Comparison of ENCODE assay signal across 17 cellular contexts in genomic region chr4:88467392-88467791, GRCh38. TPM values are rescaled to one million over a fixed set of nuclear protein-coding genes. Genes with fewer than 3 reads are reported as not detected.
DNase-seq lines count a peak whose midpoint lies in the region; ATAC-seq, FAIRE-seq and TF ChIP-seq lines count a peak whose summit lies in the region.
"Had no signal": no experiment of that assay in that cellular context is flagged by ENCODE, and none has a peak within 500 bp of the region (broad histone marks: within the 10 kb centered on the region; RNA-seq: fewer than 3 reads in every experiment).

No MANE protein-coding gene starts in this region.

- no peak overlapping the region for H3K9ac ChIP-seq in GM12878 (ENCODE audit: control insufficient read depth, insufficient read depth, low read length)
- H3K9ac ChIP-seq: BLaER1 had no signal

- no peaks in the 10 kb centered on the region for H3K4me1 ChIP-seq in HEK293 (ENCODE audit: control insufficient read depth, insufficient read depth, low read length)
- 0 out of 2 replicates have a peak, but pooled peaks cover under 1% of the 10 kb centered on the region for H3K4me1 ChIP-seq in GM12878 (ENCODE audit: control insufficient read depth, insufficient read depth, low read length)
- no peaks in the 10 kb centered on the region for H3K4me1 ChIP-seq in right atrium auricular region
- H3K4me1 ChIP-seq: BLaER1 had no signal

- peak; percentile 51 for ATAC-seq in activated CD4-positive, alpha-beta T cell treated with anti-CD3 and anti-CD28 coated beads for 36 hours
- peak; percentile 16; the same call in 2 of the 3 replicates for ATAC-seq in GM12878

- peaks cover 3 to 77% of the 10 kb centered on the region in 2 experiments for H3K36me3 ChIP-seq in HEK293 (ENCODE audit: control insufficient read depth in 2 of 2, insufficient read depth in 1 of 2, low read length in 2 of 2)
- peaks cover 0 to 54% of the 10 kb centered on the region in 2 experiments; a peak in 2 of 4 replicates for H3K36me3 ChIP-seq in GM12878 (ENCODE audit: control insufficient read depth in 2 of 2, insufficient read depth in 2 of 2, low read length in 1 of 2)
- H3K36me3 ChIP-seq in right atrium auricular region: peaks cover 6% of the 10 kb centered on the region

- no peak for TF ChIP-seq EP300 in GM12878 (IDR thresholded peaks at IDR 0.05; ENCODE audit: borderline replicate concordance in 1 of 2, control insufficient read depth in 1 of 2, low read depth in 2 of 2, low read length in 2 of 2)

- intact Hi-C loops in activated CD4-positive, alpha-beta T cell treated with anti-CD3 and anti-CD28 coated beads for 36 hours (cut with DNase I, micrococcal nuclease): no loop called here
- intact Hi-C loops in GM12878 (cut with micrococcal nuclease; ENCODE audit: unreplicated experiment): no loop called here

- H3K9me3 ChIP-seq in HEK293 (ENCODE audit: control insufficient read depth, insufficient read depth, low read depth, low read length) (no peaks in the 10 kb centered on the region), GM12878 (replicated peaks; ENCODE audit: control insufficient read depth, insufficient read depth, low read length) (no peaks in the 10 kb centered on the region), right atrium auricular region (no peaks in the 10 kb centered on the region)
- H3K9me3 ChIP-seq: BLaER1 had no signal

- CTCF ChIA-PET in activated CD4-positive, alpha-beta T cell treated with anti-CD3 and anti-CD28 coated beads for 36 hours (lab: Charles Lee): interaction anchor here (1.2 to 1.5 kb wide), 2 partner anchors 10 to 248 kb away, joined by 3 read pairs; partner anchors contain the start of gene HERC5
- CTCF ChIA-PET in HEK293 (lab: Yijun Ruan, JAX) (no interaction called here), GM12878 (lab: Yijun Ruan, JAX) (interaction anchor here (0.5 to 1.6 kb wide), 4 partner anchors 48 to 179 kb away, joined by 3 to 4 read pairs (median 4); partner anchors contain the start of gene HERC6)

- no peaks in the 10 kb centered on the region for H3K27me3 Mint-ChIP-seq in activated CD4-positive, alpha-beta T cell treated with anti-CD3 and anti-CD28 coated beads for 36 hours
- H3K27me3 Mint-ChIP-seq: CD4-positive, alpha-beta memory T cell had no signal

- H4K20me1 ChIP-seq in GM12878 (ENCODE audit: control insufficient read depth, insufficient read depth): no peaks in the 10 kb centered on the region
- H4K20me1 ChIP-seq: BLaER1 had no signal

- H3K4me3 ChIP-seq in HEK293 (ENCODE audit: low read depth, low read length): no peak overlapping the region
- H3K4me3 ChIP-seq in GM12878: no peak overlapping the region
- no peak overlapping the region for H3K4me3 ChIP-seq in right atrium auricular region
- H3K4me3 ChIP-seq: BLaER1 had no signal

- no peak overlapping the region for H3K4me2 ChIP-seq in GM12878 (ENCODE audit: control insufficient read depth, insufficient read depth)
- H3K4me2 ChIP-seq: BLaER1 had no signal

- SMC1A ChIA-PET in GM12878 (lab: Charles Lee; ENCODE audit: uncharacterized antibody, unreplicated experiment): interaction anchor here (0.9 to 1.3 kb wide), 2 partner anchors 10 kb away, joined by 3 read pairs; no protein-coding TSS in a partner anchor

- H3K27ac Mint-ChIP-seq in activated CD4-positive, alpha-beta T cell treated with anti-CD3 and anti-CD28 coated beads for 36 hours: no peak overlapping the region
- H3K27ac Mint-ChIP-seq: CD14-positive monocyte; CD4-positive, alpha-beta memory T cell; H9 had no signal

- no peak for DNase-seq in activated CD4-positive, alpha-beta T cell treated with anti-CD3 and anti-CD28 coated beads for 36 hours
- no peak for DNase-seq in activated CD4-positive, alpha-beta T cell treated with anti-CD3 and anti-CD28 coated beads for 48 hours
- no peak for DNase-seq in GM12878 (ENCODE audit: low read depth, low spot score)
- no peak for DNase-seq in foreskin melanocyte
- no peak for DNase-seq in right atrium auricular region (ENCODE audit: low spot score)
- DNase-seq in NCI-H187 (lab: John Stamatoyannopoulos, UW): no peak
- DNase-seq: 8988T; CD4-positive, alpha-beta memory T cell; DMS153; DMS79; GF-D8; H9 had no signal

- in situ Hi-C loops in GM12878 (cut with MboI): no loop called here

- H3K27ac ChIP-seq in HEK293 (ENCODE audit: extremely low read depth, low read depth, low read length) (no peak overlapping the region), GM12878 (ENCODE audit: control insufficient read depth, insufficient read depth) (no peak overlapping the region), right atrium auricular region (no peak overlapping the region)
- H3K27ac ChIP-seq: BLaER1 had no signal

- POLR2A ChIA-PET in activated CD4-positive, alpha-beta T cell treated with anti-CD3 and anti-CD28 coated beads for 36 hours (lab: Charles Lee): interaction anchor here (0.6 to 1.7 kb wide), 2 partner anchors 10 to 34 kb away, joined by 3 to 4 read pairs; partner anchors contain the start of gene HERC5
- POLR2A ChIA-PET in HEK293 (lab: Yijun Ruan, JAX) (no interaction called here), GM12878 (lab: Charles Lee) (interaction anchor here (0.5 to 1.6 kb wide), 3 partner anchors 18 to 97 kb away, joined by 3 read pairs; partner anchors contain the start of gene PYURF)

- no peak for TF ChIP-seq CTCF in HEK293 (tag by site-specific recombination; IDR thresholded peaks at IDR 0.05)
- no peak for TF ChIP-seq CTCF in GM12878 (IDR thresholded peaks at IDR 0.05 in 2 of 3, conservative IDR thresholded peaks at IDR 0.05 in 1 of 3; ENCODE audit: control insufficient read depth in 2 of 3, extremely low read depth in 1 of 3, insufficient read depth in 1 of 3, low read depth in 3 of 3, low read length in 3 of 3)
- no peak for TF ChIP-seq CTCF in right atrium auricular region (IDR thresholded peaks at IDR 0.05)

- no peak for TF ChIP-seq RAD21 in GM12878 (IDR thresholded peaks at IDR 0.05; ENCODE audit: insufficient read depth, low read depth, low read length)

- peaks cover 11% of the 10 kb centered on the region for H3K4me1 Mint-ChIP-seq in activated CD4-positive, alpha-beta T cell treated with anti-CD3 and anti-CD28 coated beads for 36 hours
- H3K4me1 Mint-ChIP-seq: CD14-positive monocyte had no signal

- peaks cover 35% of the 10 kb centered on the region for H3K36me3 Mint-ChIP-seq in activated CD4-positive, alpha-beta T cell treated with anti-CD3 and anti-CD28 coated beads for 36 hours (ENCODE audit: low read depth)

- no peak for TF ChIP-seq POLR2A in GM12878 (IDR thresholded peaks at IDR 0.05; ENCODE audit: low read depth, low read length)

- H3K27me3 ChIP-seq in GM12878 (replicated peaks in 1 of 2; ENCODE audit: control insufficient read depth in 2 of 2, insufficient read depth in 2 of 2, low read length in 1 of 2) (no peaks in the 10 kb centered on the region), right atrium auricular region (no peaks in the 10 kb centered on the region)
- H3K27me3 ChIP-seq: BLaER1 had no signal

- H3K79me2 ChIP-seq in GM12878 (ENCODE audit: control insufficient read depth, insufficient read depth, low read length): no peaks in the 10 kb centered on the region

- no peaks in the 10 kb centered on the region for H3K9me3 Mint-ChIP-seq in activated CD4-positive, alpha-beta T cell treated with anti-CD3 and anti-CD28 coated beads for 36 hours (ENCODE audit: low read depth)
- H3K9me3 Mint-ChIP-seq: CD4-positive, alpha-beta memory T cell; H9 had no signal

- RAD21 ChIA-PET in GM12878 (lab: Charles Lee; ENCODE audit: unreplicated experiment): interaction anchor here (0.7 kb wide), 1 partner anchor 11 kb away, joined by 3 read pairs; no protein-coding TSS in a partner anchor

- WGBS in GM12878 (ENCODE audit: insufficient coverage, insufficient replicate concordance, low lambda C conversion rate, missing lambda C conversion rate): 49% methylated on average over 2 of the region's 2 CpGs

- no peak for FAIRE-seq in GM12878 (lab: Jason Lieb, UNC)
- FAIRE-seq: GM19239, H1 had no signal

- H3K4me3 Mint-ChIP-seq in activated CD4-positive, alpha-beta T cell treated with anti-CD3 and anti-CD28 coated beads for 36 hours: no peak overlapping the region
- H3K4me3 Mint-ChIP-seq: CD14-positive monocyte; CD4-positive, alpha-beta memory T cell; H9 had no signal

- BruUV-seq in GM12878 (replicated peaks; lab: Mats Ljungman, UMichigan): no TSS peak

- no peak overlapping the region for H2AFZ ChIP-seq in GM12878 (ENCODE audit: control insufficient read depth, low read depth, low read length)

RNA-seq across cellular contexts. Expression of gene HERC5, which starts 10.5 kb away (rescaled TPM):
- total RNA-seq in activated CD4-positive, alpha-beta T cell treated with anti-CD3 and anti-CD28 coated beads for 36 hours: 10 to 100 TPM; 21.1 TPM
- 30.6 and 33.0 TPM in 2 replicates for total RNA-seq in GM12878 (2013; cell fraction: nucleolus; rRNA removed)
- total RNA-seq in GM12878 (2014; rRNA removed) (25.5 and 33.6 TPM in 2 replicates), GM12878 (2014; rRNA removed; fragmentation: Illumina TruSeq; extraction: Trizol) (32.6 and 34.7 TPM in 2 replicates), GM12878 (2021) (20.0 and 22.5 TPM in 2 replicates), right atrium auricular region (1 to 10 TPM; 1.6 to 2.3 TPM)
- polyA plus RNA-seq in GM12878 (2011; ENCODE audit: low read depth): 10.3 TPM
- polyA plus RNA-seq in GM12878 (2011; rRNA removed) (60.7 and 110 TPM in 2 replicates), GM12878 (2014; fragmentation: Illumina TruSeq; extraction: Trizol) (28.6 and 38.1 TPM in 2 replicates), GM12878 (2014; fragmentation: Nextera tagmentation; extraction: Ambion mirVana) (10 to 100 TPM; 12.5 to 18.6 TPM), GM12878 (2014; rRNA removed) (14.7 and 19.2 TPM in 2 replicates), GM12878 (2016; fragmentation: Nextera tagmentation; extraction: Ambion mirVana) (10 to 100 TPM; 24.7 to 27.9 TPM)
- 21.4 and 22.0 TPM in 2 replicates for polyA plus RNA-seq in GM12878 (2011; cell fraction: cytosol; rRNA removed)
- 37.7 and 40.5 TPM in 2 replicates for polyA plus RNA-seq in GM12878 (2011; cell fraction: nucleus; rRNA removed)
- polyA plus RNA-seq in GM12878 (2012): 15.9 and 20.5 TPM in 2 replicates
- 52.0 and 56.8 TPM in 2 replicates for polyA minus RNA-seq in GM12878 (2011; rRNA and poly(A)+ RNA removed)
- 18.5 and 23.0 TPM in 2 replicates for polyA minus RNA-seq in GM12878 (2011; cell fraction: cytosol; rRNA and poly(A)+ RNA removed)
- polyA minus RNA-seq in GM12878 (2011; cell fraction: nucleus; rRNA and poly(A)+ RNA removed): 24.9 and 38.4 TPM in 2 replicates

RNA-seq across cellular contexts. Expression of gene PYURF, which starts 56.2 kb away (rescaled TPM):
- total RNA-seq in activated CD4-positive, alpha-beta T cell treated with anti-CD3 and anti-CD28 coated beads for 36 hours: 10 to 100 TPM; 27.3 to 44.1 TPM
- 14.8 and 15.7 TPM in 2 replicates for total RNA-seq in GM12878 (2013; cell fraction: nucleolus; rRNA removed)
- total RNA-seq in GM12878 (2014; rRNA removed) (93.7 and 95.8 TPM in 2 replicates), GM12878 (2014; rRNA removed; fragmentation: Illumina TruSeq; extraction: Trizol) (55.7 and 57.6 TPM in 2 replicates), GM12878 (2021) (60.3 and 63.4 TPM in 2 replicates), right atrium auricular region (10 to 100 TPM; 51.8 to 66.4 TPM)
- polyA plus RNA-seq in GM12878 (2011; ENCODE audit: low read depth): 46.2 TPM
- polyA plus RNA-seq in GM12878 (2011; rRNA removed) (99.9 and 144 TPM in 2 replicates), GM12878 (2014; fragmentation: Illumina TruSeq; extraction: Trizol) (58.7 and 65.6 TPM in 2 replicates), GM12878 (2014; fragmentation: Nextera tagmentation; extraction: Ambion mirVana) (10 to 100 TPM; 16.7 to 58.1 TPM), GM12878 (2014; rRNA removed) (122 and 127 TPM in 2 replicates), GM12878 (2016; fragmentation: Nextera tagmentation; extraction: Ambion mirVana) (100 to 1,000 TPM; 174 to 181 TPM)
- polyA plus RNA-seq in GM12878 (2011; cell fraction: cytosol; rRNA removed): 40.0 and 45.9 TPM in 2 replicates
- polyA plus RNA-seq in GM12878 (2011; cell fraction: nucleus; rRNA removed): 25.6 and 28.8 TPM in 2 replicates
- polyA plus RNA-seq in GM12878 (2012): 57.1 and 58.5 TPM in 2 replicates
- polyA minus RNA-seq in GM12878 (2011; rRNA and poly(A)+ RNA removed): 12.5 and 14.2 TPM in 2 replicates
- polyA minus RNA-seq in GM12878 (2011; cell fraction: cytosol; rRNA and poly(A)+ RNA removed): 8.1 and 10.6 TPM in 2 replicates
- 6.8 and 12.2 TPM in 2 replicates for polyA minus RNA-seq in GM12878 (2011; cell fraction: nucleus; rRNA and poly(A)+ RNA removed)

Comparison
In these comparisons a context has a peak if more than half of its experiments do, and no peak if none do; other contexts are left out.
1. RNA of gene HERC5, which starts 10.5 kb away (total RNA-seq): 20.0 to 34.7 TPM in GM12878 and 21.1 TPM in activated CD4-positive, alpha-beta T cell treated with anti-CD3 and anti-CD28 coated beads for 36 hours; 1.6 to 2.3 TPM in right atrium auricular region; every median in the first group is over 4 times any median in the second.